ENCODE assay signal across 27 cellular contexts in the genomic region with DNA sequence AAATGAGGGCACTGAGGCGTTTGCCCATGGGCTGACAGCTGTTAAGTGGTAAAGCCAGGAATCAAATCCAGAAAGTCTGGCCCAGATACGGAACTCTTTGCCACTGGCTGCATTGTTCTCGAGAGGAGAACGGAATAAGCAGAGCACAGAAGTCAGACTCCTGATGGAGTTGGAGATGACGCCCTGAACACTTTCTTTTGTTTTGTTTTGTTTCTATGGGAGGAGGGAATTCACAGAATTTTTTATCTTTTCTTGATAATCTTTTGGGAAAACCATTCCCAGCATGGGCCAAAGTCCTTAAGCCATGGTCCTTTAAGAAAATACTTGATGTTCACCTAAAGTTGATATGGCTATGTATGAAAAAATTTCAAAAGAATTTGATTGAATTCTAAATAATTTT.
"Had no signal": no experiment of that assay in that cellular context is flagged by ENCODE, and none has a peak within 500 bp of the region (broad histone marks: within the 10 kb centered on the region; RNA-seq: fewer than 3 reads in every experiment).

No MANE protein-coding gene starts in this region.

- H3K9me3 ChIP-seq: gastroesophageal sphincter, heart left ventricle, thoracic aorta, tibial nerve, upper lobe of right lung, uterus had no signal

- ATAC-seq: foreskin keratinocyte; gastroesophageal sphincter; heart left ventricle; left lobe of liver; natural killer cell treated with Interleukin-12 subunit alpha and Interleukin-12 subunit beta and Interleukin-15 and Interleukin-18, amount 100 ng/mL, for 72 hours; right cardiac atrium; stimulated activated naive B cell treated with anti-CD40 and anti-IgM and Interleukin-4, amounts not matched to agents 10 μg/mL and 1 μg/mL and 100 μg/mL, for 72 hours; upper lobe of right lung had no signal

- H3K79me2 ChIP-seq: hepatocyte, parathyroid adenoma had no signal

- H3K27ac Mint-ChIP-seq: memory B cell; naive B cell; natural killer cell treated with Interleukin-12 subunit alpha and Interleukin-12 subunit beta and Interleukin-15 and Interleukin-18, amount 100 ng/mL, for 72 hours; progenitor cell of endocrine pancreas; stimulated activated naive B cell treated with anti-CD40 and anti-IgM and Interleukin-4, amounts not matched to agents 10 μg/mL and 1 μg/mL and 100 μg/mL, for 72 hours; stimulated activated naive CD8-positive, alpha-beta T cell treated with anti-CD3 and anti-CD28 coated beads, Interleukin-15, Interleukin-2, amounts not matched to agents 100 ng/mL and 50 ng/mL, for 24 hours had no signal

- H3K4me1 Mint-ChIP-seq: memory B cell; naive B cell; neural crest cell; stimulated activated naive B cell treated with anti-CD40 and anti-IgM and Interleukin-4, amounts not matched to agents 10 μg/mL and 1 μg/mL and 100 μg/mL, for 72 hours had no signal

- DNase-seq: cortex of kidney; dorsolateral prefrontal cortex; effector CD4-positive, alpha-beta T cell; foreskin keratinocyte; heart left ventricle; kidney; midbrain; naive B cell; right cardiac atrium; small intestine; stimulated activated CD4-positive, alpha-beta T cell treated with anti-CD3 and anti-CD28 coated beads, Interleukin-15, amount 100 ng/mL, for 24 hours; stimulated activated CD4-positive, alpha-beta T cell treated with anti-CD3 and anti-CD28 coated beads, Interleukin-2, amount 100 ng/mL, for 48 hours; stimulated activated naive B cell treated with anti-CD40 and anti-IgM and Interleukin-4, amounts not matched to agents 10 μg/mL and 1 μg/mL and 100 μg/mL, for 72 hours; upper lobe of right lung; uterus had no signal

- H3K9me3 Mint-ChIP-seq: memory B cell; neural crest cell; stimulated activated naive CD8-positive, alpha-beta T cell treated with anti-CD3 and anti-CD28 coated beads, Interleukin-15, Interleukin-2, amounts not matched to agents 100 ng/mL and 50 ng/mL, for 24 hours had no signal

- H3K36me3 ChIP-seq: gastroesophageal sphincter, heart left ventricle, thoracic aorta, tibial nerve, upper lobe of right lung, uterus had no signal

- H2AFZ ChIP-seq: hepatocyte, parathyroid adenoma had no signal

- H3K4me2 ChIP-seq: hepatocyte had no signal

- H3K27me3 ChIP-seq: gastroesophageal sphincter, heart left ventricle, hepatocyte, tibial nerve, upper lobe of right lung, uterus had no signal

- H3K27ac ChIP-seq: dorsolateral prefrontal cortex, foreskin keratinocyte, gastroesophageal sphincter, heart left ventricle, hepatocyte, parathyroid adenoma, thoracic aorta, tibial nerve, upper lobe of right lung, uterus had no signal

- H3K4me3 ChIP-seq: dorsolateral prefrontal cortex, gastroesophageal sphincter, heart left ventricle, hepatocyte, lung, thoracic aorta, tibial nerve, upper lobe of right lung, uterus had no signal

- H3K4me3 Mint-ChIP-seq: memory B cell; naive B cell; natural killer cell treated with Interleukin-12 subunit alpha and Interleukin-12 subunit beta and Interleukin-15 and Interleukin-18, amount 100 ng/mL, for 72 hours; neural crest cell; stimulated activated naive B cell treated with anti-CD40 and anti-IgM and Interleukin-4, amounts not matched to agents 10 μg/mL and 1 μg/mL and 100 μg/mL, for 72 hours; stimulated activated naive CD8-positive, alpha-beta T cell treated with anti-CD3 and anti-CD28 coated beads, Interleukin-15, Interleukin-2, amounts not matched to agents 100 ng/mL and 50 ng/mL, for 24 hours had no signal

- H3K4me1 ChIP-seq: foreskin keratinocyte, gastroesophageal sphincter, heart left ventricle, parathyroid adenoma, tibial nerve, upper lobe of right lung, uterus had no signal

- H3K27me3 Mint-ChIP-seq: natural killer cell treated with Interleukin-12 subunit alpha and Interleukin-12 subunit beta and Interleukin-15 and Interleukin-18, amount 100 ng/mL, for 72 hours; progenitor cell of endocrine pancreas had no signal

- H3K9ac ChIP-seq: parathyroid adenoma had no signal

- H3K36me3 Mint-ChIP-seq: memory B cell; naive B cell; natural killer cell treated with Interleukin-12 subunit alpha and Interleukin-12 subunit beta and Interleukin-15 and Interleukin-18, amount 100 ng/mL, for 72 hours; stimulated activated naive B cell treated with anti-CD40 and anti-IgM and Interleukin-4, amounts not matched to agents 10 μg/mL and 1 μg/mL and 100 μg/mL, for 72 hours had no signal
